1 cellular context compared by ENCODE assay signal in genomic region chr1:114715952-114716303, GRCh38.
TF ChIP-seq lines count a peak whose summit lies in the region.

No MANE protein-coding gene starts in this region.

TF ChIP-seq in HepG2, 621 proteins besides CTCF, POLR2A, EP300 and RAD21:
- TF ChIP-seq ZNF724P (CRISPR knock-in tag; IDR thresholded peaks at IDR 0.05; ENCODE audit: borderline replicate concordance): no peak
- no peak for TF ChIP-seq RBFOX2 (IDR thresholded peaks at IDR 0.05; ENCODE audit: low read depth, low read length)
- TF ChIP-seq ZBTB2 (CRISPR knock-in tag; IDR thresholded peaks at IDR 0.05; ENCODE audit: low read depth): no peak
- TF ChIP-seq SRSF1 (optimal IDR thresholded peaks at IDR 0.05; ENCODE audit: low read depth, low read length): no peak
- no peak for TF ChIP-seq BCL3 (CRISPR knock-in tag; IDR thresholded peaks at IDR 0.05)
- TF ChIP-seq THAP11 (CRISPR knock-in tag; IDR thresholded peaks at IDR 0.05): no peak
- TF ChIP-seq ZNF775 (CRISPR knock-in tag; IDR thresholded peaks at IDR 0.05; ENCODE audit: borderline replicate concordance): no peak
- no peak for TF ChIP-seq HMGXB3 (CRISPR knock-in tag; IDR thresholded peaks at IDR 0.05; ENCODE audit: borderline replicate concordance)
- TF ChIP-seq ZNF546 (CRISPR knock-in tag; conservative IDR thresholded peaks at IDR 0.05): no peak
- no peak for TF ChIP-seq SAP130 (CRISPR knock-in tag; IDR thresholded peaks at IDR 0.05; ENCODE audit: low read depth)
- no peak for TF ChIP-seq ZNF576 (CRISPR knock-in tag; IDR thresholded peaks at IDR 0.05)
TF ChIP-seq in HepG2: peak in this region for 0.
